14 cellular contexts compared by ENCODE assay signal in genomic region chr2:218991674-218992168, GRCh38. TPM values are rescaled to one million over a fixed set of nuclear protein-coding genes. Genes with fewer than 3 reads are reported as not detected.
DNase-seq lines count a peak whose midpoint lies in the region; ATAC-seq and TF ChIP-seq lines count a peak whose summit lies in the region.
"Had no signal": no experiment of that assay in that cellular context is flagged by ENCODE, and none has a peak within 500 bp of the region (broad histone marks: within the 10 kb centered on the region; RNA-seq: fewer than 3 reads in every experiment).

No MANE protein-coding gene starts in this region.

- no peaks in the 10 kb centered on the region for H3F3A ChIP-seq in PC-3 (ENCODE audit: low read length, unreplicated experiment)

- H2AFZ ChIP-seq in PC-3 (ENCODE audit: low read length) (no peak overlapping the region), osteoblast (ENCODE audit: low read length) (no peak overlapping the region)

- intact Hi-C loops in PC-3 (cut with micrococcal nuclease) = no loop called here

- H3K27me3 ChIP-seq in PC-3 (ENCODE audit: low read length) (peaks cover 13% of the 10 kb centered on the region), osteoblast (ENCODE audit: insufficient read depth, low read length) (peaks cover 90% of the 10 kb centered on the region)

- POLR2A ChIA-PET in PC-3 (lab: Charles Lee; ENCODE audit: unreplicated experiment) = no interaction called here
- POLR2A ChIA-PET in GM10248 (lab: Yijun Ruan, JAX) = no interaction called here

- peak; percentile 67 for DNase-seq in GM03348 (ENCODE audit: low spot score)
- peak; percentile 17 for DNase-seq in PC-3
- DNase-seq in epidermal melanocyte (ENCODE audit: insufficient read length, low spot score) = peak; percentile 14
- peak; percentile 97 for DNase-seq in osteoblast (ENCODE audit: insufficient read length, low spot score, missing footprints)
- DNase-seq in stimulated activated CD4-positive, alpha-beta T cell treated with anti-CD3 and anti-CD28 coated beads, Interleukin-4, amount 100 ng/mL, for 1 hour = no peak
- DNase-seq in NCI-H748 (lab: John Stamatoyannopoulos, UW; ENCODE audit: unreplicated experiment) = no peak
- DNase-seq in GM10248 (ENCODE audit: extremely low spot score) = no peak
- DNase-seq: activated CD4-positive, alpha-beta T cell treated with anti-CD3 and anti-CD28 coated beads, Interleukin-2, amount 50 U/mL, for 1 hour; KBM-7; NCI-H2029 treated with DMSO at 0.1 percent for 48 hours; thyroid gland had no signal

- H3K9me2 ChIP-seq in PC-3 (replicated peaks; ENCODE audit: low read length) = no peaks in the 10 kb centered on the region

- H3K9me3 ChIP-seq in PC-3 (ENCODE audit: low read length) (no peaks in the 10 kb centered on the region), osteoblast (ENCODE audit: low read depth, low read length) (no peaks in the 10 kb centered on the region)
- H3K9me3 ChIP-seq: esophagus muscularis mucosa, thyroid gland had no signal

- H3K4me2 ChIP-seq in PC-3 (ENCODE audit: low read length) = no peak overlapping the region
- no peak overlapping the region for H3K4me2 ChIP-seq in osteoblast (ENCODE audit: insufficient read depth, low read length)

- H3K79me2 ChIP-seq in PC-3 (ENCODE audit: low read length) (no peaks in the 10 kb centered on the region), osteoblast (ENCODE audit: insufficient read depth, low read length) (no peaks in the 10 kb centered on the region)

- no peaks in the 10 kb centered on the region for H3K36me3 ChIP-seq in PC-3 (ENCODE audit: low read depth, low read length)
- H3K36me3 ChIP-seq in osteoblast (ENCODE audit: insufficient read depth, low read length) = no peaks in the 10 kb centered on the region
- H3K36me3 ChIP-seq: esophagus muscularis mucosa, thyroid gland had no signal

- no peaks in the 10 kb centered on the region for H4K20me1 ChIP-seq in PC-3 (ENCODE audit: low read length)
- H4K20me1 ChIP-seq in osteoblast (ENCODE audit: insufficient read depth, low read length) = peaks cover 10% of the 10 kb centered on the region

- no peak for TF ChIP-seq CTCF in PC-3 (conservative IDR thresholded peaks at IDR 0.05; ENCODE audit: low read depth, low read length)
- no peak for TF ChIP-seq CTCF in osteoblast (IDR thresholded peaks at IDR 0.05; ENCODE audit: extremely low read depth, low read depth, low read length)
- no peak for TF ChIP-seq CTCF in GM10248 (IDR thresholded peaks at IDR 0.05; ENCODE audit: control extremely low read depth, extremely low read depth, low read depth, missing control alignments)

- no peak overlapping the region for H3K9ac ChIP-seq in PC-3 (ENCODE audit: low read length)

- BruUV-seq in PC-3 (replicated peaks; lab: Mats Ljungman, UMichigan) = no TSS peak

- ATAC-seq in PC-3 (no peak), GM19397 (IDR thresholded peaks at IDR 0.05; ENCODE audit: unreplicated experiment) (no peak)

- CTCF ChIA-PET in PC-3 (lab: Charles Lee) (no interaction called here), GM10248 (lab: Yijun Ruan, JAX) (interaction anchor here (1.0 to 5.2 kb wide), 2 partner anchors 10 to 39 kb away, joined by 3 to 60 read pairs; no protein-coding TSS in a partner anchor)

- H3K4me3 ChIP-seq in PC-3 (ENCODE audit: low read length) (no peak overlapping the region), osteoblast (ENCODE audit: insufficient read depth, low read length) (no peak overlapping the region)
- H3K4me3 ChIP-seq: esophagus muscularis mucosa, thyroid gland had no signal

- H3K4me1 ChIP-seq in PC-3 (ENCODE audit: insufficient read depth, low read length) = peaks cover 25% of the 10 kb centered on the region
- H3K4me1 ChIP-seq in osteoblast (ENCODE audit: insufficient read depth, low read length) = peaks cover 6% of the 10 kb centered on the region

- H3K27ac ChIP-seq in PC-3 (ENCODE audit: low read length) (no peak overlapping the region), osteoblast (ENCODE audit: low read depth, low read length) (no peak overlapping the region)
- H3K27ac ChIP-seq: esophagus muscularis mucosa, thyroid gland had no signal

RNA-seq across cellular contexts. Expression of gene CRYBA2, which starts 1.5 kb away (rescaled TPM):
- total RNA-seq in PC-3 (2014; rRNA removed) (6.4 and 13.5 TPM in 2 replicates), osteoblast (not detected in 2 replicates)
- total RNA-seq: esophagus muscularis mucosa, kidney epithelial cell, thyroid gland had no signal

RNA-seq across cellular contexts. Expression of gene FEV, which starts 6.7 kb away (rescaled TPM):
- 0.07 TPM in 1 of 2 replicates, not detected in the other for total RNA-seq in PC-3 (2014; rRNA removed)
- not detected in 2 replicates for total RNA-seq in osteoblast
- total RNA-seq: esophagus muscularis mucosa, kidney epithelial cell, thyroid gland had no signal

RNA-seq across cellular contexts. Expression of gene CDK5R2, which starts 32.3 kb away (rescaled TPM):
- total RNA-seq in PC-3 (2014; rRNA removed) = 0.11 and 0.35 TPM in 2 replicates
- not detected in 2 replicates for total RNA-seq in osteoblast

RNA-seq across cellular contexts. Expression of gene CFAP65, which starts 49.6 kb away (rescaled TPM):
- total RNA-seq in PC-3 (2014; rRNA removed) (0.17 and 0.18 TPM in 2 replicates), osteoblast (not detected in 2 replicates)
- total RNA-seq: esophagus muscularis mucosa, kidney epithelial cell had no signal

Comparison
In these comparisons a context has a peak if more than half of its experiments do, and no peak if none do; other contexts are left out.
1. DNase-seq: peak in GM03348 (single experiment), PC-3 (single experiment), epidermal melanocyte (single experiment) and osteoblast (single experiment); none in stimulated activated CD4-positive, alpha-beta T cell treated with anti-CD3 and anti-CD28 coated beads, Interleukin-4, amount 100 ng/mL, for 1 hour (single experiment), NCI-H748 (single experiment) and GM10248 (single experiment).